ENCODE assay signal across 17 cellular contexts in genomic region chr17:64282753-64283080, GRCh38. TPM values are rescaled to one million over a fixed set of nuclear protein-coding genes. Genes with fewer than 3 reads are reported as not detected.
DNase-seq lines count a peak whose midpoint lies in the region; ATAC-seq, FAIRE-seq and TF ChIP-seq lines count a peak whose summit lies in the region.
"Had no signal": no experiment of that assay in that cellular context is flagged by ENCODE, and none has a peak within 500 bp of the region (broad histone marks: within the 10 kb centered on the region; RNA-seq: fewer than 3 reads in every experiment).

No MANE protein-coding gene starts in this region.

- H3K4me3 ChIP-seq in A549, result no peak overlapping the region
- H3K4me3 ChIP-seq in HCT116 (replicated peaks in 1 of 2; ENCODE audit: low read depth in 1 of 2, low read length in 2 of 2), result no peak overlapping the region
- H3K4me3 ChIP-seq in WERI-Rb-1 (ENCODE audit: low read depth, low read length), result no peak overlapping the region
- H3K4me3 ChIP-seq in Karpas-422 (ENCODE audit: low read length), result no peak overlapping the region

- no peak for TF ChIP-seq EP300 in A549 (IDR thresholded peaks at IDR 0.05)

- no peaks in the 10 kb centered on the region for H4K20me1 ChIP-seq in HCT116 (ENCODE audit: insufficient read depth)
- H4K20me1 ChIP-seq in Karpas-422 (ENCODE audit: insufficient read depth, low read depth, low read length), result no peaks in the 10 kb centered on the region

- POLR2A ChIA-PET in A549 (lab: Yijun Ruan, JAX) (interaction anchor here (2.0 to 2.4 kb wide), 2 partner anchors 135 to 137 kb away, joined by 10 to 22 read pairs; no protein-coding TSS in a partner anchor), HCT116 (lab: Charles Lee) (no interaction called here)

- H3K27ac ChIP-seq in A549 (peak overlapping the region in 1 of 2 experiments; percentile 27; a peak in 1 of 6 replicates), HCT116 (ENCODE audit: low read depth, low read length) (no peak overlapping the region), WERI-Rb-1 (peak overlapping the region; percentile 56), Karpas-422 (ENCODE audit: low read length) (no peak overlapping the region)

- TF ChIP-seq CTCF in A549 (IDR thresholded peaks at IDR 0.05) (no peak), HCT116 (IDR thresholded peaks at IDR 0.05 in 2 of 3, conservative IDR thresholded peaks at IDR 0.05 in 1 of 3; ENCODE audit: borderline replicate concordance in 1 of 3, insufficient read depth in 1 of 3, low read depth in 2 of 3, low read length in 2 of 3) (no peak), WERI-Rb-1 (IDR thresholded peaks at IDR 0.05; ENCODE audit: low read depth, low read length) (no peak)

- H3K27me3 ChIP-seq in HCT116 (ENCODE audit: insufficient read depth, low read length) (no peaks in the 10 kb centered on the region), WERI-Rb-1 (ENCODE audit: insufficient read depth, low read depth, severe bottlenecking) (no peaks in the 10 kb centered on the region), Karpas-422 (ENCODE audit: low read length) (no peaks in the 10 kb centered on the region)

- no peaks in the 10 kb centered on the region for H3K79me2 ChIP-seq in HCT116 (ENCODE audit: insufficient read depth, low read length)
- no peaks in the 10 kb centered on the region for H3K79me2 ChIP-seq in Karpas-422 (ENCODE audit: low read length)

- no peaks in the 10 kb centered on the region for H3K36me3 Mint-ChIP-seq in activated naive CD4-positive, alpha-beta T cell treated with anti-CD3 and anti-CD28 coated beads for 36 hours (ENCODE audit: low read depth)
- H3K36me3 Mint-ChIP-seq: mesothelial cell of epicardium, T-cell had no signal

- H3K4me1 ChIP-seq in A549 (no peaks in the 10 kb centered on the region), HCT116 (ENCODE audit: control insufficient read depth in 1 of 2, insufficient read depth in 2 of 2, low read length in 2 of 2) (peaks cover 0 to 10% of the 10 kb centered on the region in 2 experiments; a peak in 2 of 4 replicates), Karpas-422 (ENCODE audit: low read length) (peaks cover 6% of the 10 kb centered on the region)

- H3K27ac Mint-ChIP-seq in activated naive CD4-positive, alpha-beta T cell treated with anti-CD3 and anti-CD28 coated beads for 36 hours, result no peak overlapping the region
- H3K27ac Mint-ChIP-seq: mesothelial cell of epicardium; stimulated activated naive CD8-positive, alpha-beta T cell treated with anti-CD3 and anti-CD28 coated beads, Interleukin-15, amount 100 ng/mL, for 72 hours; T-cell had no signal

- H3K36me3 ChIP-seq in HCT116 (ENCODE audit: control insufficient read depth in 1 of 2, insufficient read depth in 2 of 2, low read length in 2 of 2) (no peaks in the 10 kb centered on the region), WERI-Rb-1 (no peaks in the 10 kb centered on the region), Karpas-422 (ENCODE audit: insufficient read depth, low read length) (no peaks in the 10 kb centered on the region)

- TF ChIP-seq POLR2A in A549 (IDR thresholded peaks at IDR 0.05; ENCODE audit: low read length), result no peak
- TF ChIP-seq POLR2A in HCT116 (IDR thresholded peaks at IDR 0.05; ENCODE audit: borderline replicate concordance, extremely low read depth, insufficient read depth, insufficient read length), result no peak

- no TSS peak for BruUV-seq in HCT116 (replicated peaks; lab: Mats Ljungman, UMichigan)

- no peaks in the 10 kb centered on the region for H3K9me3 ChIP-seq in A549
- no peaks in the 10 kb centered on the region for H3K9me3 ChIP-seq in HCT116 (ENCODE audit: control insufficient read depth in 1 of 2, insufficient read depth in 1 of 2, low read depth in 1 of 2, low read length in 2 of 2)
- H3K9me3 ChIP-seq in WERI-Rb-1 (ENCODE audit: severe bottlenecking), result no peaks in the 10 kb centered on the region
- H3K9me3 ChIP-seq in Karpas-422 (ENCODE audit: low read length), result no peaks in the 10 kb centered on the region

- no peaks in the 10 kb centered on the region for H3K9me2 ChIP-seq in HCT116 (ENCODE audit: insufficient read depth)
- H3K9me2 ChIP-seq in Karpas-422 (replicated peaks; ENCODE audit: insufficient read depth, low read length), result no peaks in the 10 kb centered on the region

- H3K4me2 ChIP-seq in A549, result 0 out of 3 replicates have a peak overlapping the region, but pooled peaks have one; percentile 4
- no peak overlapping the region for H3K4me2 ChIP-seq in HCT116 (ENCODE audit: low read length)
- no peak overlapping the region for H3K4me2 ChIP-seq in Karpas-422 (ENCODE audit: low read depth, low read length, poor library complexity, severe bottlenecking)

- no peak overlapping the region for H3K9ac ChIP-seq in HCT116 (ENCODE audit: low read length)
- no peak overlapping the region for H3K9ac ChIP-seq in Karpas-422 (ENCODE audit: low read length)

- CTCF ChIA-PET in A549 (lab: Yijun Ruan, JAX), result interaction anchor here (0.5 to 3.6 kb wide), 44 partner anchors 8 to 1800 kb away, joined by 3 to 37 read pairs (median 5); partner anchors contain the start of genes CSHL1 and GH1
- CTCF ChIA-PET in HCT116 (lab: Charles Lee), result interaction anchor here (1.3 to 2.5 kb wide), 5 partner anchors 9 to 364 kb away, joined by 3 to 30 read pairs (median 7); partner anchors contain the start of gene GH1
- CTCF ChIA-PET in activated naive CD4-positive, alpha-beta T cell treated with anti-CD3 and anti-CD28 coated beads for 36 hours (lab: Charles Lee), result interaction anchor here (0.9 to 2.5 kb wide), 14 partner anchors 9 to 254 kb away, joined by 3 to 35 read pairs (median 9); no protein-coding TSS in a partner anchor

- no peak for TF ChIP-seq RAD21 in A549 (conservative IDR thresholded peaks at IDR 0.05 in 1 of 2, IDR thresholded peaks at IDR 0.05 in 1 of 2)
- no peak for TF ChIP-seq RAD21 in HCT116 (IDR thresholded peaks at IDR 0.05; ENCODE audit: low read depth)

- H3K27me3 Mint-ChIP-seq in activated naive CD4-positive, alpha-beta T cell treated with anti-CD3 and anti-CD28 coated beads for 36 hours (ENCODE audit: low read depth), result no peaks in the 10 kb centered on the region
- H3K27me3 Mint-ChIP-seq: stimulated activated naive CD8-positive, alpha-beta T cell treated with anti-CD3 and anti-CD28 coated beads, Interleukin-15, amount 100 ng/mL, for 72 hours had no signal

- H3K4me1 Mint-ChIP-seq in activated naive CD4-positive, alpha-beta T cell treated with anti-CD3 and anti-CD28 coated beads for 36 hours (ENCODE audit: low read depth), result peaks cover 4% of the 10 kb centered on the region
- H3K4me1 Mint-ChIP-seq: T-cell had no signal

- H3K4me3 Mint-ChIP-seq in activated naive CD4-positive, alpha-beta T cell treated with anti-CD3 and anti-CD28 coated beads for 36 hours, result no peak overlapping the region
- H3K4me3 Mint-ChIP-seq: mesothelial cell of epicardium; stimulated activated naive CD8-positive, alpha-beta T cell treated with anti-CD3 and anti-CD28 coated beads, Interleukin-15, amount 100 ng/mL, for 72 hours; T-cell had no signal

- peak overlapping the region; percentile 58 for H2AFZ ChIP-seq in HCT116 (ENCODE audit: low read depth, low read length, poor library complexity, severe bottlenecking)
- H2AFZ ChIP-seq in Karpas-422 (ENCODE audit: low read length), result no peak overlapping the region

- ATAC-seq in A549 (no peak), HCT116 (no peak)

- WGBS in A549 (ENCODE audit: missing lambda C conversion rate), result 46% methylated on average over 4 of the region's 4 CpGs

- H3K9me3 Mint-ChIP-seq in activated naive CD4-positive, alpha-beta T cell treated with anti-CD3 and anti-CD28 coated beads for 36 hours, result no peaks in the 10 kb centered on the region
- H3K9me3 Mint-ChIP-seq: mesothelial cell of epicardium; stimulated activated naive CD8-positive, alpha-beta T cell treated with anti-CD3 and anti-CD28 coated beads, Interleukin-15, amount 100 ng/mL, for 72 hours; T-cell had no signal

- intact Hi-C loops in HCT116 (cut with micrococcal nuclease), result loop anchor here (1.0 to 10.0 kb wide), 5 partner anchors 134 to 370 kb away; partner anchors contain the start of genes CSHL1 and ERN1
- intact Hi-C loops in activated naive CD4-positive, alpha-beta T cell treated with anti-CD3 and anti-CD28 coated beads for 36 hours (cut with micrococcal nuclease), result loop anchor here (1.0 to 5.0 kb wide), 8 partner anchors 19 to 370 kb away; partner anchors contain the start of genes CSHL1, ERN1 and TEX2

- DNase-seq in A549 (ENCODE audit: low read depth in 1 of 2, low spot score in 1 of 2) (no peak), HCT116 (ENCODE audit: low read depth, low spot score) (no peak), WERI-Rb-1 (peak; percentile 61), mucosa of gallbladder (ENCODE audit: low spot score) (peak; percentile 14), NCI-H748 treated with DMSO at 0.1 percent for 48 hours (lab: John Stamatoyannopoulos, UW) (no peak), Karpas-422 (no peak)
- DNase-seq in stimulated activated CD8-positive, alpha-beta memory T cell treated with anti-CD3 and anti-CD28 coated beads, Interleukin-4, amount 100 ng/mL, for 48 hours, result no peak
- no peak for DNase-seq in activated naive CD4-positive, alpha-beta T cell treated with anti-CD3 and anti-CD28 coated beads for 36 hours
- DNase-seq: activated CD4-positive, CD25-positive, alpha-beta regulatory T cell; activated effector memory CD4-positive, alpha-beta T cell treated with anti-CD3 and anti-CD28 coated beads, Interleukin-2, amount 50 U/mL, for 16 hours; hippocampal formation; kidney; NCI-H1930; NK-92 treated with Interleukin-12 subunit alpha and Interleukin-12 subunit beta, amount 100 ng/mL, for 24 hours; stimulated activated naive CD8-positive, alpha-beta T cell treated with anti-CD3 and anti-CD28 coated beads, Interleukin-15, amount 100 ng/mL, for 72 hours; T-cell had no signal

- FAIRE-seq in A549 (lab: Jason Lieb, UNC), result no peak
- FAIRE-seq: kidney had no signal

- RAD21 ChIA-PET in HCT116 (lab: Charles Lee; ENCODE audit: low non-redundant PET in 1 of 2, low total read pairs in 2 of 2, uncharacterized antibody in 2 of 2, unreplicated experiment in 2 of 2), result interaction anchor here in 1 of 2 experiments (2.0 kb wide), 1 partner anchor 135 kb away, joined by 6 read pairs; no protein-coding TSS in a partner anchor

TF ChIP-seq in HCT116, 20 proteins besides CTCF, POLR2A, EP300 and RAD21 (continues in another document):
- TF ChIP-seq SP1 (IDR thresholded peaks at IDR 0.05; ENCODE audit: low read depth), result no peak

RNA-seq across cellular contexts. Expression of gene TEX2, which starts 19.7 kb away (rescaled TPM):
- 15.0 and 16.2 TPM in 2 replicates for polyA plus RNA-seq in A549 (2011; rRNA removed)
- polyA plus RNA-seq in A549 (2012; cell fraction: cytosol; rRNA removed), result 6.6 and 7.6 TPM in 2 replicates
- 5.4 and 6.6 TPM in 2 replicates for polyA plus RNA-seq in A549 (2012; cell fraction: nucleus; rRNA removed)
- polyA plus RNA-seq in A549 (2017; fragmentation: RNase III; extraction: RNeasy Plus Mini Kit Qiagen cat#74134 plus additional on column Dnase treatment), result 9.3 to 9.6 TPM (median 9.3 TPM) in 3 replicates
- 15.5 and 16.8 TPM in 2 replicates for polyA minus RNA-seq in A549 (2011; rRNA and poly(A)+ RNA removed)
- 24.6 TPM for total RNA-seq in HCT116 (2021; ENCODE audit: unreplicated experiment)
- polyA plus RNA-seq in HCT116 (2012), result 9.0 and 12.2 TPM in 2 replicates
- total RNA-seq in mucosa of gallbladder, result 74.9 TPM
- 5.5 and 5.6 TPM in 2 replicates for total RNA-seq in Karpas-422 (2014; rRNA removed; shearing (Covaris generic); ENCODE audit: low replicate concordance)
- 10 to 100 TPM in 1 of 2 experiments, 1 to 10 TPM in 1; 9.2 to 10.6 TPM for total RNA-seq in activated naive CD4-positive, alpha-beta T cell treated with anti-CD3 and anti-CD28 coated beads for 36 hours

Comparison
In these comparisons a context has a peak if more than half of its experiments do, and no peak if none do; other contexts are left out.
1. DNase-seq: peak in WERI-Rb-1 (single experiment) and mucosa of gallbladder (single experiment); none in A549 (0 of 2), HCT116 (single experiment), NCI-H748 treated with DMSO at 0.1 percent for 48 hours (single experiment), Karpas-422 (single experiment), stimulated activated CD8-positive, alpha-beta memory T cell treated with anti-CD3 and anti-CD28 coated beads, Interleukin-4, amount 100 ng/mL, for 48 hours (single experiment) and activated naive CD4-positive, alpha-beta T cell treated with anti-CD3 and anti-CD28 coated beads for 36 hours (single experiment).